Comparison of ENCODE assay signal across 16 cellular contexts in genomic region chr2:3025261-3025660, GRCh38.
DNase-seq lines count a peak whose midpoint lies in the region; ATAC-seq and TF ChIP-seq lines count a peak whose summit lies in the region.
"Had no signal": no experiment of that assay in that cellular context is flagged by ENCODE, and none has a peak within 500 bp of the region (broad histone marks: within the 10 kb centered on the region; RNA-seq: fewer than 3 reads in every experiment).

No MANE protein-coding gene starts in this region.

- peak overlapping the region; percentile 53 for H3K4me2 ChIP-seq in Karpas-422 (ENCODE audit: low read depth, low read length, poor library complexity, severe bottlenecking)
- H3K4me2 ChIP-seq: BLaER1 had no signal

- peak; percentile 11 for DNase-seq in COLO668 (lab: John Stamatoyannopoulos, UW; ENCODE audit: unreplicated experiment)
- peak; percentile 65 for DNase-seq in Karpas-422
- peak; percentile 66 for DNase-seq in NCI-H510A treated with DMSO at 0.1 percent for 48 hours (lab: John Stamatoyannopoulos, UW)
- DNase-seq in ecto neural progenitor cell (ENCODE audit: low spot score), result peak; percentile 20
- no peak for DNase-seq in Peyer's patch
- DNase-seq in cerebellar nuclear complex (lab: John Stamatoyannopoulos, UW), result no peak
- DNase-seq: CD8-positive, alpha-beta T cell; DMS79; MM.1S; NCI-H1092 treated with DMSO at 0.1 percent for 48 hours; NCI-H187; NCI-H2171 treated with DMSO at 0.1 percent for 48 hours had no signal

- TF ChIP-seq POLR2A in Peyer's patch (IDR thresholded peaks at IDR 0.05), result no peak

- no peaks in the 10 kb centered on the region for H4K20me1 ChIP-seq in Karpas-422 (ENCODE audit: insufficient read depth, low read depth, low read length)
- H4K20me1 ChIP-seq: BLaER1 had no signal

- ATAC-seq in GM19463 (IDR thresholded peaks at IDR 0.05; ENCODE audit: unreplicated experiment), result no peak
- ATAC-seq: CD8-positive, alpha-beta T cell had no signal

- H3K9ac ChIP-seq in Karpas-422 (ENCODE audit: low read length), result no peak overlapping the region
- H3K9ac ChIP-seq: BLaER1 had no signal

- peak overlapping the region; percentile 29; the same call in 1 of the 2 replicates for H3K4me3 ChIP-seq in Karpas-422 (ENCODE audit: low read length)
- H3K4me3 ChIP-seq in Peyer's patch, result no peak overlapping the region
- H3K4me3 ChIP-seq: BLaER1, HAP-1, SK-N-MC had no signal

- H3K36me3 ChIP-seq in Karpas-422 (ENCODE audit: insufficient read depth, low read length), result no peaks in the 10 kb centered on the region
- no peaks in the 10 kb centered on the region for H3K36me3 ChIP-seq in Peyer's patch
- H3K36me3 ChIP-seq: BLaER1, HAP-1 had no signal

- H3K9me3 ChIP-seq in Karpas-422 (ENCODE audit: low read length) (no peaks in the 10 kb centered on the region), Peyer's patch (no peaks in the 10 kb centered on the region)
- H3K9me3 ChIP-seq: HAP-1 had no signal

- H3K4me1 ChIP-seq in Karpas-422 (ENCODE audit: low read length) (peaks cover 39% of the 10 kb centered on the region), Peyer's patch (no peaks in the 10 kb centered on the region)
- H3K4me1 ChIP-seq: BLaER1, HAP-1 had no signal

- H3K27ac ChIP-seq in Karpas-422 (ENCODE audit: low read length) (no peak overlapping the region), Peyer's patch (no peak overlapping the region)
- H3K27ac ChIP-seq: BLaER1, SK-N-MC had no signal

- no peak overlapping the region for H2AFZ ChIP-seq in Karpas-422 (ENCODE audit: low read length)

- H3K9me2 ChIP-seq in Karpas-422 (replicated peaks; ENCODE audit: insufficient read depth, low read length), result no peaks in the 10 kb centered on the region

- no peak for TF ChIP-seq CTCF in Peyer's patch (IDR thresholded peaks at IDR 0.05)

- H3K79me2 ChIP-seq in Karpas-422 (ENCODE audit: low read length), result no peaks in the 10 kb centered on the region

- no peaks in the 10 kb centered on the region for H3K27me3 ChIP-seq in Karpas-422 (ENCODE audit: low read length)
- H3K27me3 ChIP-seq in Peyer's patch, result no peaks in the 10 kb centered on the region

Comparison
In these comparisons a context has a peak if more than half of its experiments do, and no peak if none do; other contexts are left out.
1. DNase-seq: peak in COLO668 (single experiment), Karpas-422 (single experiment), NCI-H510A treated with DMSO at 0.1 percent for 48 hours (single experiment) and ecto neural progenitor cell (single experiment); none in Peyer's patch (0 of 3) and cerebellar nuclear complex (0 of 2).